1 cellular context compared by ENCODE assay signal in genomic region chr6:31639043-31639442, GRCh38.
TF ChIP-seq lines count a peak whose summit lies in the region.

No MANE protein-coding gene starts in this region.

TF ChIP-seq in HEK293, 187 proteins besides CTCF, POLR2A, EP300 and RAD21:
- TF ChIP-seq ZNF10 (tag by site-specific recombination; IDR thresholded peaks at IDR 0.05): 0 out of 2 replicates have a peak, but pooled peaks have one; percentile 51
- TF ChIP-seq ZNF701 (tag by site-specific recombination; IDR thresholded peaks at IDR 0.05): no peak
